ENCODE assay signal across 19 cellular contexts in the genomic region with DNA sequence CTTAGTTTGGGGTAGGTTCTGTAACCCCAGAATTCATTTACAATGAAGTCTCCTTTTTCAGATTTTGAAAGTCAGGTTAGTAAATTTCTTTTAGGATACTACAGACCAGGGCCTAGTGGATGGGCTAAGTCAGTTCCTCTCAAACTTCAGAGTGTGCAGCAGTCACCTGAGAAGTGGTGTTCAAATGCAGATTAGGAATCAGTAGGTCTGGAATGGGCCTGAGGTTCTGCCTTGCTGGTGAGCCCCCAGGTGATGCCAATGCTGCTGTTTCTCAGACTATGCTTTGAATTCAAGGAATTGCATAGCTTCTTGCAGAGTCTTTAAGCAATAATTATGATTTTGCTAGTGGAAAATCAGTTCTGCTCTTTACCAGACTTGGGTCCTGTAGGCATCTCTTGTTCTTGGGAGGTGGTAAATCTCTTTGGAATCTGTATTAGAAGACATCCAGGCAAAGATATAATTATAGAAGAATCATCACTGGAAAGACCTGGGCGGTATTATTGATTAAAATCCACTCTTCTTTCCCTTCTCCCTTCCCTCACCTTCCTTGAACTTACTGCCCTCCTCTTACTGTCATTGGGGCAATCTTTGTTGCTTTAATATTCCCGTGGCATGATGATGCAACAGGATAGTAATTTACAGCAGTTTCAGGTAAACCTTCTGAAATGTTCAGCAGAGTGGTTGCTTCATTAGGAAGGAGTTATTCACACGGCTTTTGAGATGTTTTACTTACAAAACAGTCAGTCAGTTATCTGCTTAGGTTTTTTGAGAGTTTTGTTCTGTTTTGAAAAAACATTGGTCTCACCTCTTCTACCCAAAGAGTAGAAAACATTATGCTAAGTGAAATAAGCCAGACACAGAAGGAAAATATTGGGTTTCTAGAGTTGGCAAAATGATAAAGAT.
DNase-seq lines count a peak whose midpoint lies in the region; ATAC-seq, FAIRE-seq and TF ChIP-seq lines count a peak whose summit lies in the region.
"Had no signal": no experiment of that assay in that cellular context is flagged by ENCODE, and none has a peak within 500 bp of the region (broad histone marks: within the 10 kb centered on the region; RNA-seq: fewer than 3 reads in every experiment).

No MANE protein-coding gene starts in this region.

- peaks cover 16% of the 10 kb centered on the region for H3K4me1 Mint-ChIP-seq in osteocyte (ENCODE audit: unreplicated experiment)
- H3K4me1 Mint-ChIP-seq: activated CD4-positive, alpha-beta T cell treated with anti-CD3 and anti-CD28 coated beads, Interleukin-2, amount 10 ng/mL, durations not matched to agents 7 days and 5 days had no signal

- TF ChIP-seq RAD21 in A549 (conservative IDR thresholded peaks at IDR 0.05 in 1 of 2, IDR thresholded peaks at IDR 0.05 in 1 of 2): no peak

- peaks cover 8% of the 10 kb centered on the region for H3K36me3 Mint-ChIP-seq in osteocyte (ENCODE audit: unreplicated experiment)

- CTCF ChIA-PET in A549 (lab: Yijun Ruan, JAX) (interaction anchor here (0.8 to 2.0 kb wide), 3 partner anchors 34 to 480 kb away, joined by 3 to 5 read pairs (median 4); no protein-coding TSS in a partner anchor), PC-9 (lab: Charles Lee) (interaction anchor here (0.5 kb wide), 1 partner anchor 333 kb away, joined by 7 read pairs; no protein-coding TSS in a partner anchor)

- H3K79me2 ChIP-seq in PC-9 (ENCODE audit: low read depth): no peaks in the 10 kb centered on the region

- BruUV-seq in PC-9 (replicated peaks; lab: Mats Ljungman, UMichigan): no TSS peak

- no peak for TF ChIP-seq POLR2A in A549 (IDR thresholded peaks at IDR 0.05; ENCODE audit: low read length)

- peak overlapping the region; percentile 53; the same call in 1 of the 2 replicates for H2AFZ ChIP-seq in PC-9

- DNase-seq in A549 (ENCODE audit: low read depth in 1 of 2, low spot score in 1 of 2): no peak
- peak; percentile 14 for DNase-seq in ELF-1 (ENCODE audit: low read depth, low spot score)
- DNase-seq in PC-9: no peak
- DNase-seq in iPS DF 19.7 (ENCODE audit: low read depth, low spot score): peak; percentile 17
- DNase-seq in dedifferentiated amniotic fluid mesenchymal stem cell (ENCODE audit: extremely low spot score): no peak
- DNase-seq in central memory CD4-positive, alpha-beta T cell: no peak
- no peak for DNase-seq in NCI-H1105 (lab: John Stamatoyannopoulos, UW)
- DNase-seq in osteocyte (ENCODE audit: extremely low spot score, unreplicated experiment): no peak
- DNase-seq: activated CD4-positive, alpha-beta T cell treated with anti-CD3 and anti-CD28 coated beads, Interleukin-2, amount 10 ng/mL, durations not matched to agents 7 days and 5 days; activated effector memory CD4-positive, alpha-beta T cell treated with Interleukin-2 at 50 U/mL for 16 hours; brain microvascular endothelial cell; effector memory CD4-positive, alpha-beta T cell; foreskin melanocyte; GOT3; left cardiac atrium; NCI-H187 treated with DMSO at 0.1 percent for 48 hours; NCI-H774; SHP77 treated with DMSO at 0.1 percent for 48 hours had no signal

- H3K27ac ChIP-seq in A549: peak overlapping the region; percentile 54 to 64; a peak in 5 of 6 replicates
- H3K27ac ChIP-seq in PC-9: peak overlapping the region; percentile 80
- H3K27ac ChIP-seq: BLaER1, brain microvascular endothelial cell had no signal

- no peaks in the 10 kb centered on the region for H3K36me3 ChIP-seq in PC-9 (ENCODE audit: low read depth)

- no peaks in the 10 kb centered on the region for H3K27me3 Mint-ChIP-seq in osteocyte (ENCODE audit: unreplicated experiment)
- H3K27me3 Mint-ChIP-seq: activated CD4-positive, alpha-beta T cell treated with anti-CD3 and anti-CD28 coated beads, Interleukin-2, amount 10 ng/mL, durations not matched to agents 7 days and 5 days had no signal

- peaks cover 13% of the 10 kb centered on the region; the same call in 2 of the 3 replicates for H3K4me1 ChIP-seq in A549
- H3K4me1 ChIP-seq in PC-9 (replicated peaks; ENCODE audit: insufficient read depth): peaks cover 11% of the 10 kb centered on the region
- H3K4me1 ChIP-seq: BLaER1 had no signal

- H3K9me2 ChIP-seq in PC-9 (ENCODE audit: insufficient read depth): no peaks in the 10 kb centered on the region

- H3K9me3 ChIP-seq in A549 (no peaks in the 10 kb centered on the region), PC-9 (ENCODE audit: insufficient read depth, low read depth) (no peaks in the 10 kb centered on the region)
- H3K9me3 ChIP-seq: BLaER1 had no signal

- no peak for TF ChIP-seq EP300 in A549 (IDR thresholded peaks at IDR 0.05)

- intact Hi-C loops in PC-9 (cut with micrococcal nuclease; ENCODE audit: unreplicated experiment): no loop called here

- H3F3A ChIP-seq in PC-9 (ENCODE audit: insufficient read depth, low read depth): no peaks in the 10 kb centered on the region

- ATAC-seq in A549: no peak

- POLR2A ChIA-PET in A549 (lab: Yijun Ruan, JAX): no interaction called here
- POLR2A ChIA-PET in PC-9 (lab: Charles Lee; ENCODE audit: unreplicated experiment): no interaction called here

- TF ChIP-seq CTCF in A549 (IDR thresholded peaks at IDR 0.05): no peak
- TF ChIP-seq CTCF in PC-9 (conservative IDR thresholded peaks at IDR 0.05): no peak
- TF ChIP-seq CTCF in osteocyte (IDR thresholded peaks at IDR 0.05): no peak

- no peak overlapping the region for H3K4me3 ChIP-seq in A549
- no peak overlapping the region for H3K4me3 ChIP-seq in PC-9
- H3K4me3 ChIP-seq: BLaER1 had no signal

- 78% methylated on average over 3 of the region's 3 CpGs for WGBS in A549 (ENCODE audit: missing lambda C conversion rate)

- no peak overlapping the region for H3K27ac Mint-ChIP-seq in osteocyte (ENCODE audit: unreplicated experiment)
- H3K27ac Mint-ChIP-seq: activated CD4-positive, alpha-beta T cell treated with anti-CD3 and anti-CD28 coated beads, Interleukin-2, amount 10 ng/mL, durations not matched to agents 7 days and 5 days had no signal

- no peak overlapping the region for H3K4me3 Mint-ChIP-seq in osteocyte (ENCODE audit: unreplicated experiment)
- H3K4me3 Mint-ChIP-seq: activated CD4-positive, alpha-beta T cell treated with anti-CD3 and anti-CD28 coated beads, Interleukin-2, amount 10 ng/mL, durations not matched to agents 7 days and 5 days had no signal

- no peaks in the 10 kb centered on the region for H3K9me3 Mint-ChIP-seq in osteocyte (ENCODE audit: unreplicated experiment)
- H3K9me3 Mint-ChIP-seq: activated CD4-positive, alpha-beta T cell treated with anti-CD3 and anti-CD28 coated beads, Interleukin-2, amount 10 ng/mL, durations not matched to agents 7 days and 5 days had no signal

- no peak for FAIRE-seq in A549 (lab: Jason Lieb, UNC)

- no peaks in the 10 kb centered on the region for H3K27me3 ChIP-seq in PC-9 (ENCODE audit: insufficient read depth, low read depth)
- H3K27me3 ChIP-seq: BLaER1, brain microvascular endothelial cell had no signal

- H4K20me1 ChIP-seq in PC-9 (ENCODE audit: insufficient read depth): no peaks in the 10 kb centered on the region

- H3K4me2 ChIP-seq in A549: peak overlapping the region; percentile 31; the same call in 2 of the 3 replicates
- peak overlapping the region; percentile 3; the same call in 1 of the 2 replicates for H3K4me2 ChIP-seq in PC-9
- H3K4me2 ChIP-seq: BLaER1 had no signal

TF ChIP-seq in A549, 52 proteins besides CTCF, POLR2A, EP300 and RAD21:
- peak; percentile 7 to 23; a peak in 1 of 4 replicates for TF ChIP-seq CEBPB (IDR thresholded peaks at IDR 0.05)
- no peak for TF ChIP-seq CBX8 (IDR thresholded peaks at IDR 0.05)

Comparison
In these comparisons a context has a peak if more than half of its experiments do, and no peak if none do; other contexts are left out.
1. DNase-seq: peak in ELF-1 (single experiment) and iPS DF 19.7 (single experiment); none in A549 (0 of 2), PC-9 (0 of 2), dedifferentiated amniotic fluid mesenchymal stem cell (single experiment), central memory CD4-positive, alpha-beta T cell (single experiment), NCI-H1105 (single experiment) and osteocyte (single experiment).